In genomic region chr9:95104088-95104960, GRCh38 we compare ENCODE assay signal across 16 cellular contexts.
DNase-seq lines count a peak whose midpoint lies in the region; ATAC-seq, FAIRE-seq and TF ChIP-seq lines count a peak whose summit lies in the region.
"Had no signal": no experiment of that assay in that cellular context is flagged by ENCODE, and none has a peak within 500 bp of the region (broad histone marks: within the 10 kb centered on the region; RNA-seq: fewer than 3 reads in every experiment).

No MANE protein-coding gene starts in this region.

- H2BK15ac ChIP-seq in H1 (ENCODE audit: low read length), result no peak overlapping the region

- POLR2A ChIA-PET in H1 (lab: Charles Lee; ENCODE audit: partially characterized antibody) (no interaction called here), HepG2 (lab: Yijun Ruan, JAX) (no interaction called here)

- no peak overlapping the region for H3K4me2 ChIP-seq in H1 (ENCODE audit: insufficient read depth in 1 of 2, low read depth in 2 of 2, low read length in 2 of 2)
- no peak overlapping the region for H3K4me2 ChIP-seq in HepG2 (ENCODE audit: low read depth, low read length)
- no peak overlapping the region for H3K4me2 ChIP-seq in mammary epithelial cell (ENCODE audit: insufficient read depth, low read depth, low read length)
- H3K4me2 ChIP-seq: GM23338 had no signal

- 93% methylated on average over 24 of the region's 24 CpGs; no CpG with 5 or more reads in 1 of the 2 experiments for WGBS in H1 (ENCODE audit: extremely low coverage in 1 of 2, insufficient coverage in 1 of 2, insufficient read length in 1 of 2, insufficient replicate concordance in 2 of 2, low coverage in 1 of 2, low lambda C conversion rate in 2 of 2, missing lambda C conversion rate in 1 of 2), 2 experiments
- WGBS in HepG2 (ENCODE audit: low lambda C conversion rate), result 91% methylated on average over 3 of the region's 24 CpGs
- WGBS in mammary epithelial cell (ENCODE audit: low coverage, missing lambda C conversion rate), result 80% methylated on average over 14 of the region's 24 CpGs

- H3K27me3 ChIP-seq in H1 (replicated peaks in 1 of 4; ENCODE audit: control insufficient read depth in 3 of 4, extremely low read depth in 1 of 4, insufficient read depth in 3 of 4, low read length in 3 of 4) (no peaks in the 10 kb centered on the region), HepG2 (ENCODE audit: control insufficient read depth in 1 of 2, insufficient read depth in 2 of 2, low read length in 2 of 2) (no peaks in the 10 kb centered on the region), tibial artery (no peaks in the 10 kb centered on the region), mammary epithelial cell (ENCODE audit: insufficient read depth, low read length) (no peaks in the 10 kb centered on the region)
- H3K27me3 ChIP-seq: breast epithelium, neutrophil had no signal

- H2BK12ac ChIP-seq in H1 (ENCODE audit: low read depth, low read length), result no peak overlapping the region; the same call in 1 of the 2 replicates

- no peak overlapping the region for H3K4ac ChIP-seq in H1 (replicated peaks; ENCODE audit: insufficient read length, low read depth, low read length)

- H3K56ac ChIP-seq in H1 (replicated peaks; ENCODE audit: insufficient read length, low read depth, low read length), result no peak overlapping the region

- CTCF ChIA-PET in H1 (lab: Charles Lee; ENCODE audit: partially characterized antibody), result interaction anchor here (0.7 to 13.8 kb wide), 10 partner anchors 8 to 423 kb away, joined by 3 to 209 read pairs (median 10); no protein-coding TSS in a partner anchor
- CTCF ChIA-PET in HepG2 (lab: Yijun Ruan, JAX; ENCODE audit: low intra/inter-chr PET ratio, low total read pairs), result no interaction called here
- CTCF ChIA-PET in mammary epithelial cell (lab: Charles Lee; ENCODE audit: low non-redundant PET), result no interaction called here

- H3K23me2 ChIP-seq in H1 (ENCODE audit: low read depth, low read length), result peaks cover 2% of the 10 kb centered on the region; the same call in 1 of the 2 replicates

- H4K91ac ChIP-seq in H1 (replicated peaks; ENCODE audit: insufficient read length, low read length), result no peak overlapping the region

- no peak for ATAC-seq in HepG2
- ATAC-seq in HG02763 (IDR thresholded peaks at IDR 0.05; ENCODE audit: unreplicated experiment), result no peak

- H3K18ac ChIP-seq in H1 (ENCODE audit: extremely low read depth, low read length), result no peak overlapping the region

- no TSS peak for BruUV-seq in HepG2 (replicated peaks; lab: Mats Ljungman, UMichigan)
- BruUV-seq in mammary epithelial cell (replicated peaks; lab: Mats Ljungman, UMichigan), result no TSS peak

- peaks cover 0 to 4% (median 0%) of the 10 kb centered on the region in 4 experiments; a peak in 1 of 8 replicates for H3K36me3 ChIP-seq in H1 (ENCODE audit: control insufficient read depth in 2 of 4, insufficient read depth in 4 of 4, low read length in 3 of 4)
- H3K36me3 ChIP-seq in HepG2 (replicated peaks in 1 of 2; ENCODE audit: control insufficient read depth in 1 of 2, insufficient read depth in 2 of 2, low read length in 2 of 2), result peaks cover 11 to 26% of the 10 kb centered on the region in 2 experiments; a peak in 4 of 5 replicates
- H3K36me3 ChIP-seq in tibial artery, result peaks cover 0 to 51% (median 10%) of the 10 kb centered on the region in 3 donors
- peaks cover 3% of the 10 kb centered on the region for H3K36me3 ChIP-seq in mammary epithelial cell (ENCODE audit: insufficient read depth, low read length)
- H3K36me3 ChIP-seq: breast epithelium, neutrophil had no signal

- TF ChIP-seq POLR2A in H1 (IDR thresholded peaks at IDR 0.05; ENCODE audit: control extremely low read depth in 1 of 2, low read depth in 2 of 2, low read length in 2 of 2), result no peak
- TF ChIP-seq POLR2A in HepG2 (IDR thresholded peaks at IDR 0.05; ENCODE audit: insufficient read depth in 1 of 2, low read depth in 2 of 2, low read length in 2 of 2), result no peak

- H3K27ac ChIP-seq in H1 (ENCODE audit: low read depth, low read length), result no peak overlapping the region
- no peak overlapping the region for H3K27ac ChIP-seq in HepG2 (ENCODE audit: extremely low read length, insufficient read depth, low read length)
- H3K27ac ChIP-seq in tibial artery, result peak overlapping the region; percentile 58 to 93
- H3K27ac ChIP-seq in mammary epithelial cell (ENCODE audit: insufficient read depth, low read depth, low read length), result no peak overlapping the region
- H3K27ac ChIP-seq: breast epithelium, lower lobe of right lung, neutrophil had no signal

- no peak overlapping the region for H4K5ac ChIP-seq in H1 (ENCODE audit: insufficient read length, low read depth, low read length)

- TF ChIP-seq EP300 in H1 (IDR thresholded peaks at IDR 0.05; ENCODE audit: borderline replicate concordance in 1 of 2, low read depth in 2 of 2, low read length in 2 of 2) (no peak), HepG2 (IDR thresholded peaks at IDR 0.05; ENCODE audit: low read depth in 2 of 2, low read length in 2 of 2) (no peak), HepG2 (CRISPR knock-in tag; IDR thresholded peaks at IDR 0.05; ENCODE audit: borderline replicate concordance) (no peak)

- no peak for TF ChIP-seq RAD21 in H1 (IDR thresholded peaks at IDR 0.05 in 1 of 2, conservative IDR thresholded peaks at IDR 0.05 in 1 of 2; ENCODE audit: low read depth in 2 of 2, low read length in 2 of 2)
- TF ChIP-seq RAD21 in HepG2 (CRISPR knock-in tag; IDR thresholded peaks at IDR 0.05), result no peak

- H4K20me1 ChIP-seq in H1 (replicated peaks in 1 of 2; ENCODE audit: control insufficient read depth in 1 of 2, insufficient read depth in 2 of 2, low read length in 2 of 2), result no peaks in the 10 kb centered on the region
- no peaks in the 10 kb centered on the region for H4K20me1 ChIP-seq in HepG2 (ENCODE audit: insufficient read depth, low read length)
- no peaks in the 10 kb centered on the region for H4K20me1 ChIP-seq in mammary epithelial cell (ENCODE audit: insufficient read depth, low read length)

- H3K4me3 ChIP-seq in H1 (ENCODE audit: extremely low read depth in 1 of 4, insufficient read depth in 2 of 4, low read depth in 3 of 4, low read length in 4 of 4), result no peak overlapping the region
- H3K4me3 ChIP-seq in HepG2 (replicated peaks in 1 of 3; ENCODE audit: insufficient read depth in 1 of 3, low read depth in 2 of 3, low read length in 3 of 3), result no peak overlapping the region
- no peak overlapping the region for H3K4me3 ChIP-seq in tibial artery
- no peak overlapping the region for H3K4me3 ChIP-seq in mammary epithelial cell (replicated peaks in 1 of 3; ENCODE audit: insufficient read depth in 1 of 3, low read depth in 2 of 3, low read length in 3 of 3)
- H3K4me3 ChIP-seq: breast epithelium, GM23338, lower lobe of right lung had no signal

- intact Hi-C loops in HepG2 (cut with micrococcal nuclease; ENCODE audit: unreplicated experiment), result no loop called here
- intact Hi-C loops in tibial artery (cut with DNase I; ENCODE audit: low total_unique reads), result no loop called here
- intact Hi-C loops in mammary epithelial cell (cut with micrococcal nuclease), result loop anchor here (10.0 kb wide), 1 partner anchor 160 kb away; no protein-coding TSS in a partner anchor

- no peaks in the 10 kb centered on the region for H3K9me3 ChIP-seq in H1 (ENCODE audit: insufficient read depth in 2 of 2, low read depth in 1 of 2, low read length in 1 of 2)
- no peaks in the 10 kb centered on the region for H3K9me3 ChIP-seq in HepG2 (ENCODE audit: low read length)
- H3K9me3 ChIP-seq in tibial artery, result no peaks in the 10 kb centered on the region
- H3K9me3 ChIP-seq in mammary epithelial cell (replicated peaks; ENCODE audit: insufficient read depth, low read length), result no peaks in the 10 kb centered on the region
- H3K9me3 ChIP-seq: breast epithelium, lower lobe of right lung, neutrophil had no signal

- H2BK120ac ChIP-seq in H1 (replicated peaks; ENCODE audit: low read depth, low read length), result no peak overlapping the region

- H3K9ac ChIP-seq in H1 (replicated peaks in 1 of 4; ENCODE audit: extremely low read depth in 1 of 4, low read depth in 3 of 4, low read length in 3 of 4), result no peak overlapping the region
- H3K9ac ChIP-seq in HepG2 (ENCODE audit: insufficient read depth, low read depth, low read length), result no peak overlapping the region
- H3K9ac ChIP-seq in mammary epithelial cell (ENCODE audit: insufficient read depth, low read length), result no peak overlapping the region

- H2AFZ ChIP-seq in H1 (ENCODE audit: low read length), result no peak overlapping the region
- no peak overlapping the region for H2AFZ ChIP-seq in HepG2 (ENCODE audit: low read length)
- no peak overlapping the region for H2AFZ ChIP-seq in mammary epithelial cell (ENCODE audit: low read depth, low read length)
- H2AFZ ChIP-seq: GM23338 had no signal

- H3K14ac ChIP-seq in H1 (ENCODE audit: insufficient read length), result no peak overlapping the region

- no peak overlapping the region for H2BK20ac ChIP-seq in H1 (ENCODE audit: low read length)

- dilution Hi-C loops in mammary epithelial cell (cut with HindIII; ENCODE audit: low sequenced_read_pairs), result no loop called here

- no peak overlapping the region for H2AK5ac ChIP-seq in H1 (ENCODE audit: low read depth, low read length)

- 0 out of 2 replicates have a peak overlapping the region, but pooled peaks have one; percentile 66 for H2BK5ac ChIP-seq in H1 (ENCODE audit: low read depth, low read length)

- FAIRE-seq in H1 (lab: Jason Lieb, UNC), result no peak
- no peak for FAIRE-seq in HepG2 (lab: Jason Lieb, UNC)

- in situ Hi-C loops in HepG2 (cut with HindIII; ENCODE audit: extremely low pct_ligation_motif_present, low pct_unique_long_range_greater_than_20kb) (no loop called here), mammary epithelial cell (cut with MboI; ENCODE audit: low sequenced_read_pairs in 2 of 2) (no loop called here)

- H3K23ac ChIP-seq in H1 (ENCODE audit: insufficient read length), result no peak overlapping the region

- peaks cover 0 to 8% (median 2%) of the 10 kb centered on the region in 4 experiments; a peak in 5 of 7 replicates for H3K4me1 ChIP-seq in H1 (replicated peaks in 1 of 4; ENCODE audit: control insufficient read depth in 3 of 4, insufficient read depth in 4 of 4, low read length in 3 of 4)
- peaks cover 4% of the 10 kb centered on the region for H3K4me1 ChIP-seq in HepG2 (ENCODE audit: insufficient read depth, low read length)
- H3K4me1 ChIP-seq in tibial artery, result peaks cover 0 to 99% (median 55%) of the 10 kb centered on the region in 4 donors
- peaks cover 60% of the 10 kb centered on the region for H3K4me1 ChIP-seq in mammary epithelial cell (ENCODE audit: insufficient read depth, low read length)
- H3K4me1 ChIP-seq: breast epithelium, lower lobe of right lung had no signal

- no peaks in the 10 kb centered on the region for H3K79me2 ChIP-seq in H1 (ENCODE audit: control insufficient read depth in 1 of 2, insufficient read depth in 2 of 2, low read length in 2 of 2)
- H3K79me2 ChIP-seq in HepG2 (ENCODE audit: insufficient read depth, low read length), result no peaks in the 10 kb centered on the region
- no peaks in the 10 kb centered on the region for H3K79me2 ChIP-seq in mammary epithelial cell (ENCODE audit: insufficient read depth, low read length)

- TF ChIP-seq CTCF in H1 (IDR thresholded peaks at IDR 0.05; ENCODE audit: control extremely low read depth in 1 of 3, insufficient read depth in 1 of 3, low read depth in 1 of 3, low read length in 3 of 3) (no peak), HepG2 (CRISPR knock-in tag; IDR thresholded peaks at IDR 0.05) (0 out of 2 replicates have a peak, but pooled peaks have one; percentile 10), tibial artery (IDR thresholded peaks at IDR 0.05) (no peak), mammary epithelial cell (conservative IDR thresholded peaks at IDR 0.05 in 1 of 2, IDR thresholded peaks at IDR 0.05 in 1 of 2; ENCODE audit: extremely low read depth in 1 of 2, insufficient read depth in 1 of 2, low read depth in 1 of 2, low read length in 2 of 2) (no peak)

- DNase-seq in NCI-H524 treated with DMSO at 0.1 percent for 48 hours (lab: John Stamatoyannopoulos, UW) (peak; percentile 77), H1 (ENCODE audit: low read depth in 1 of 2, low spot score in 2 of 2) (no peak), HepG2 (ENCODE audit: low spot score) (no peak), tibial artery (no peak), mammary epithelial cell (no peak), NCI-H1092 (lab: John Stamatoyannopoulos, UW) (no peak)
- no peak for DNase-seq in stimulated activated CD4-positive, alpha-beta T cell treated with anti-CD3 and anti-CD28 coated beads, Interleukin-2, amount 100 ng/mL, for 24 hours
- DNase-seq: activated CD8-positive, alpha-beta memory T cell treated with anti-CD3 and anti-CD28 coated beads for 24 hours; activated naive CD4-positive, alpha-beta T cell; NCI-H187 treated with DMSO at 0.1 percent for 48 hours; stimulated activated CD8-positive, alpha-beta memory T cell treated with anti-CD3 and anti-CD28 coated beads, Interleukin-4, amount 100 ng/mL, for 48 hours had no signal

- H4K8ac ChIP-seq in H1 (ENCODE audit: extremely low read depth, insufficient read depth, low read length), result no peak overlapping the region

- no peaks in the 10 kb centered on the region for H3K79me1 ChIP-seq in H1 (ENCODE audit: low read depth, low read length)

Comparison
In these comparisons a context has a peak if more than half of its experiments do, and no peak if none do; other contexts are left out.
1. H3K27ac ChIP-seq: peak in tibial artery (2 of 2); none in H1 (single experiment), HepG2 (single experiment) and mammary epithelial cell (single experiment).